8 cellular contexts compared by ENCODE assay signal in genomic region chr4:100093091-100093866, GRCh38.
DNase-seq lines count a peak whose midpoint lies in the region; ATAC-seq and TF ChIP-seq lines count a peak whose summit lies in the region.

No MANE protein-coding gene starts in this region.

- H3K36me3 Mint-ChIP-seq in activated naive CD4-positive, alpha-beta T cell treated with anti-CD3 and anti-CD28 coated beads, Interleukin-2, amount 50 U/mL, for 72 hours: peaks cover 0 to 39% of the 10 kb centered on the region in 2 donors

- no peak overlapping the region for H3K4me3 ChIP-seq in upper lobe of right lung

- ATAC-seq in HG02623 (IDR thresholded peaks at IDR 0.05; ENCODE audit: unreplicated experiment) (peak; percentile 79), SK-N-SH treated with all-trans-retinoic acid at 6 μM for 48 hours (peak; percentile 91), Right ventricle myocardium inferior (peak; percentile 79), upper lobe of right lung (peak; percentile 98)
- peak; percentile 92 to 97 for ATAC-seq in activated naive CD4-positive, alpha-beta T cell treated with anti-CD3 and anti-CD28 coated beads, Interleukin-2, amount 50 U/mL, for 72 hours

- H3K27ac ChIP-seq in upper lobe of right lung: no peak overlapping the region

- H3K9me3 ChIP-seq in upper lobe of right lung: no peaks in the 10 kb centered on the region

- intact Hi-C loops in Right ventricle myocardium inferior (cut with DNase I): loop anchor here (5.0 kb wide), 1 partner anchor 649 kb away; no protein-coding TSS in a partner anchor
- intact Hi-C loops in posterior vena cava (cut with DNase I): loop anchor here in 1 of 2 donors (10.0 kb wide), 1 partner anchor 202 kb away; no protein-coding TSS in a partner anchor
- intact Hi-C loops in upper lobe of right lung (cut with DNase I): no loop called here

- DNase-seq in MV-4-11 (lab: John Stamatoyannopoulos, UW) (peak; percentile 76), Right ventricle myocardium inferior (ENCODE audit: missing footprints) (peak; percentile 71), posterior vena cava (ENCODE audit: low spot score) (peak; percentile 90), upper lobe of right lung (peak; percentile 84)
- peak; percentile 77 to 85 for DNase-seq in activated naive CD4-positive, alpha-beta T cell treated with anti-CD3 and anti-CD28 coated beads, Interleukin-2, amount 50 U/mL, for 72 hours (ENCODE audit: low spot score in 2 of 2)

- no peaks in the 10 kb centered on the region for H3K27me3 ChIP-seq in upper lobe of right lung

- H3K36me3 ChIP-seq in upper lobe of right lung: no peaks in the 10 kb centered on the region

- H3K9me3 Mint-ChIP-seq in activated naive CD4-positive, alpha-beta T cell treated with anti-CD3 and anti-CD28 coated beads, Interleukin-2, amount 50 U/mL, for 72 hours: peaks cover 0 to 5% of the 10 kb centered on the region in 2 donors

- peak overlapping the region; percentile 73 to 91 for H3K27ac Mint-ChIP-seq in activated naive CD4-positive, alpha-beta T cell treated with anti-CD3 and anti-CD28 coated beads, Interleukin-2, amount 50 U/mL, for 72 hours

- peaks cover 10% of the 10 kb centered on the region for H3K4me1 ChIP-seq in upper lobe of right lung

- peak; percentile 83 for TF ChIP-seq CTCF in GM12872 (IDR thresholded peaks at IDR 0.05; ENCODE audit: insufficient read depth, low read depth, low read length)
- peak; percentile 86 for TF ChIP-seq CTCF in upper lobe of right lung (IDR thresholded peaks at IDR 0.05)

TF ChIP-seq in SK-N-SH treated with all-trans-retinoic acid at 6 μM for 48 hours, 23 proteins besides CTCF, POLR2A, EP300 and RAD21:
- TF ChIP-seq PPARA (CRISPR knock-in tag; IDR thresholded peaks at IDR 0.05; ENCODE audit: borderline replicate concordance): no peak
- no peak for TF ChIP-seq ZC3H10 (CRISPR knock-in tag; IDR thresholded peaks at IDR 0.05)
- TF ChIP-seq CSDC2 (CRISPR knock-in tag; IDR thresholded peaks at IDR 0.05): no peak
- no peak for TF ChIP-seq CREB5 (CRISPR knock-in tag; IDR thresholded peaks at IDR 0.05; ENCODE audit: low read depth)
- no peak for TF ChIP-seq PATZ1 (CRISPR knock-in tag; IDR thresholded peaks at IDR 0.05; ENCODE audit: borderline replicate concordance)
- TF ChIP-seq TCF4 (CRISPR knock-in tag; IDR thresholded peaks at IDR 0.05; ENCODE audit: borderline replicate concordance): no peak
